ENCODE assay signal across 35 cellular contexts in genomic region chr6:77334093-77334492, GRCh38.
"Had no signal": no experiment of that assay in that cellular context is flagged by ENCODE, and none has a peak within 500 bp of the region (broad histone marks: within the 10 kb centered on the region; RNA-seq: fewer than 3 reads in every experiment).

No MANE protein-coding gene starts in this region.

- DNase-seq: Karpas-422, Kasumi-1, KBM-7, KG1, MG63, MM.1S, MV-4-11, NCI-H1048, NCI-H1092, NCI-H1092 treated with DMSO at 0.1 percent for 48 hours, NCI-H1105, NCI-H1105 treated with DMSO at 0.1 percent for 48 hours, NCI-H1417, NCI-H1417 treated with DMSO at 0.1 percent for 48 hours, NCI-H1436, NCI-H1436 treated with DMSO at 0.1 percent for 48 hours, NCI-H146, NCI-H1694, NCI-H1694 treated with DMSO at 0.1 percent for 48 hours, NCI-H187, NCI-H187 treated with DMSO at 0.1 percent for 48 hours, NCI-H1930, NCI-H2029, NCI-H2029 treated with DMSO at 0.1 percent for 48 hours, NCI-H2081, NCI-H2081 treated with DMSO at 0.1 percent for 48 hours, NCI-H2107, NCI-H2171, NCI-H2171 treated with DMSO at 0.1 percent for 48 hours, NCI-H2227 treated with DMSO at 0.1 percent for 48 hours, NCI-H226, NCI-H345, NCI-H446, NCI-H446 treated with DMSO at 0.1 percent for 48 hours had no signal

- H3K4me3 ChIP-seq: MG63 had no signal

- H3K36me3 ChIP-seq: MG63 had no signal

- H3K27ac ChIP-seq: KMS-11 had no signal

- H3K27me3 ChIP-seq: MG63 had no signal

- H3K9me3 ChIP-seq: MG63 had no signal
